7 cellular contexts compared by ENCODE assay signal in the genomic region with DNA sequence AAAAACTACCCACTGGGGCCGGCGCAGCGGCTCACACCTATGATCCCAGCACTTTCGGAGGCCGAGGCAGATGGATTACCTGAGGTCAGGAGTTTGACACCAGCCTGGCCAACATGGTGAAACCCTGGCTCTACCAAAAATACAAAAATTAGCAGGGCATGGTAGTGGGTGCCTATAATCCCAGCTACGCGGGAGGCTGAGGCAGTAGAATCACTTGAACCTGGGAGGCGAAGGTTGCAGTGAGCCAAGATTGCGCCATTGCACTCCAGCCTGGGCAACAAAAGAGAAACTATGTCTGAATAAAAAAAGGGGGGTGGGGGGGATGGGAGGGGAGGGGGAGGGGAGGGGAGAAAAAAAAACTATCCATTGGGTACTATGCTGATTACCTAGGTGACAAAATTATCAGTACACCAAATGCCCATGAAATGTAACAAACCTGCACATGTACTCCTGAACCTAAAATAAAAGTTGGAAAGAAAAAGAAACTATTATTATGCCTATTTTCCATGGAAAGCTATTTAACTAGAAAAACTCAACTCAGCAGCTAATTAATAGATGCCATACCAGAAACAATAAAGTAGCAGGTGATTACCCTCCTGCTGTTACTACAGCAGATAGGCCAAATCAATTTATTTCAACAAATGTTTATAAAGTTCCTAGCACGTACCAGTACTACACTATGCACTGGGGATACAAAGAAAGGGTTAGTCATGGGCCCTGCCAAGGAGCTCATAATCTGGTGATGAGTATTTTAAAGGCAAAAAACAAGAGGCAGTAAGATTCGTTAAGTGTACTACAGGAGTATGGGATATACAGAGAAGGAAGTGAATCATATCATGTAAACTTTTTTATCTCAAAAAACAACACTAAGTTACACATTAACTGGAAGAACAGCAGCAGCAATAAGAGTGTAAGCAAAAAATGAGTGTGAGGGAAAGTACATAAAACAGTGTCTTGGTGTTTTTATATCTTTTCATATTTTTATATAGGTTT.
DNase-seq lines count a peak whose midpoint lies in the region; ATAC-seq and TF ChIP-seq lines count a peak whose summit lies in the region.

No MANE protein-coding gene starts in this region.

- H3K36me3 ChIP-seq in uterus = no peaks in the 10 kb centered on the region

- no peak overlapping the region for H3K27ac ChIP-seq in uterus

- intact Hi-C loops in uterus (cut with DNase I; ENCODE audit: low total_unique reads) = no loop called here

- no peaks in the 10 kb centered on the region for H3K9me3 ChIP-seq in uterus

- H3K4me1 ChIP-seq in uterus = no peaks in the 10 kb centered on the region

- no peak overlapping the region for H3K4me3 ChIP-seq in uterus

- ATAC-seq in GM19025 (IDR thresholded peaks at IDR 0.05; ENCODE audit: low read depth, unreplicated experiment) (peak; percentile 97), HG02798 (IDR thresholded peaks at IDR 0.05; ENCODE audit: poor library complexity, unreplicated experiment) (peak; percentile 94), left lobe of liver (peak; percentile 91)

- DNase-seq in RPMI7951 (ENCODE audit: low read depth) = peak; percentile 70
- DNase-seq in left lobe of liver (ENCODE audit: low spot score) = no peak
- no peak for DNase-seq in ecto neural progenitor cell (ENCODE audit: low spot score)
- no peak for DNase-seq in uterus
- no peak for DNase-seq in DMS114 treated with DMSO at 0.1 percent for 48 hours (lab: John Stamatoyannopoulos, UW; ENCODE audit: unreplicated experiment)

- no peak for TF ChIP-seq POLR2A in uterus (IDR thresholded peaks at IDR 0.05)

- H3K27me3 ChIP-seq in uterus = no peaks in the 10 kb centered on the region

- TF ChIP-seq CTCF in uterus (IDR thresholded peaks at IDR 0.05) = no peak
